In the genomic region with DNA sequence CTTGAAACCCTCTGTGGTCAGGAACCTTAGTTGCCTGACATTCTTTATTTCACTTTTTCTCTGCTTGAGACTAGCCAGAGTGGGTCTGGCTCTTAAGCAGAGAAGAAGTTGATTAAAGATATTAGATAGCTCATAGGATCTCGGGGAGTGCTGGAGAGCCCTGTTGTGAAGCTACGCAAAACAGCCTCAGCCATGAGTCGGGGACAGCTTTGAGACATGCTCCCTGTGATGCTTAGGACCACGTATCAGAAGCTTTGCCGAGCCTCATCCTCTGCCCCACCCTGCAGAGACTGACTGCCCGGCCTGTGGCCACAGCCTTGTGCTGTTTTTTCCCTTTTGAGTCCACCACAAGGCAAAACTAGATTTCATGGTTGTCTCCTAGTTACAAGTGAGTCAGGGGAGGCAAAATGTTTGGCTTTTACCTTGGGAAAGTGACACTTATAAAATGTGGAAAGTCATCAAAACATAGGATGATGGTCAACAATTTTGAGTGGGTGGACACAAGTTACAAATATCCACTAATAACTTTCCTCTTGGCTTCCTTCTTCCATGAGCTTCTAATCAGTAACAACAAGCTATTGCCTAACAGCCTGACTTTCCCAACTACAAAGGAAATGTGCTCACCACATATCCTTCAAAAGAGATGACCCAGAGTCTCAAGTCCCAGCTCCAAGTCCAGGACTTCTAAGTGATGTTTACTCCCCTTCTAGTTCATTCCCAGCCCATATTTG, we compare ENCODE assay signal across 10 cellular contexts.
DNase-seq lines count a peak whose midpoint lies in the region; TF ChIP-seq lines count a peak whose summit lies in the region.
"Had no signal": no experiment of that assay in that cellular context is flagged by ENCODE, and none has a peak within 500 bp of the region (broad histone marks: within the 10 kb centered on the region; RNA-seq: fewer than 3 reads in every experiment).

No MANE protein-coding gene starts in this region.

- H3K27ac ChIP-seq in SJSA1 (peak overlapping the region; percentile 51), parathyroid adenoma (peak overlapping the region; percentile 60)

- H2AFZ ChIP-seq in parathyroid adenoma = peak overlapping the region; percentile 55

- H3K4me1 Mint-ChIP-seq in CD14-positive monocyte = peaks cover 24% of the 10 kb centered on the region

- H3K4me1 ChIP-seq in SJSA1 (replicated peaks) (peaks cover 25% of the 10 kb centered on the region), parathyroid adenoma (peaks cover 17% of the 10 kb centered on the region)

- TF ChIP-seq CTCF in CD14-positive monocyte (IDR thresholded peaks at IDR 0.05) (no peak), fibroblast of villous mesenchyme (IDR thresholded peaks at IDR 0.05; ENCODE audit: insufficient read depth, low read depth, low read length) (no peak), parathyroid adenoma (IDR thresholded peaks at IDR 0.05) (no peak), GM20000 (IDR thresholded peaks at IDR 0.05; ENCODE audit: extremely low read depth, missing control alignments) (no peak)

- peaks cover 26 to 36% of the 10 kb centered on the region in 2 donors for H3K36me3 Mint-ChIP-seq in CD14-positive monocyte

- no peak overlapping the region for H3K4me2 ChIP-seq in parathyroid adenoma (ENCODE audit: low read length)

- H3K27ac Mint-ChIP-seq in CD14-positive monocyte = peak overlapping the region in 4 of 7 donors; percentile 1 to 78 (median 37)
- H3K27ac Mint-ChIP-seq: T-helper 1 cell treated with Interleukin-12 subunit alpha and Interleukin-12 subunit beta and Interleukin-4 antibody, amounts not matched to agents 30 μg/mL and 1 μg/mL, for 36 hours had no signal

- intact Hi-C loops in CD14-positive monocyte (cut with micrococcal nuclease) = no loop called here

- H3K9ac ChIP-seq in parathyroid adenoma = no peak overlapping the region

- H3K36me3 ChIP-seq in SJSA1 (peaks cover 2% of the 10 kb centered on the region; the same call in 1 of the 2 replicates), parathyroid adenoma (ENCODE audit: control insufficient read depth, insufficient read depth, low read length) (no peaks in the 10 kb centered on the region)

- no peaks in the 10 kb centered on the region for H3K9me3 ChIP-seq in SJSA1 (replicated peaks)
- H3K9me3 ChIP-seq in parathyroid adenoma (ENCODE audit: control insufficient read depth, low read length) = no peaks in the 10 kb centered on the region

- peak overlapping the region in 1 of 2 donors; percentile 17 for H3K4me3 Mint-ChIP-seq in CD14-positive monocyte
- H3K4me3 Mint-ChIP-seq: T-helper 1 cell treated with Interleukin-12 subunit alpha and Interleukin-12 subunit beta and Interleukin-4 antibody, amounts not matched to agents 30 μg/mL and 1 μg/mL, for 36 hours had no signal

- DNase-seq in CD14-positive monocyte (ENCODE audit: low spot score) (no peak), SJSA1 (ENCODE audit: low read depth in 1 of 2, low spot score in 2 of 2) (no peak), fibroblast of villous mesenchyme (ENCODE audit: low read depth) (peak; percentile 94), glomerular visceral epithelial cell (ENCODE audit: extremely low spot score) (no peak), HK-2 (ENCODE audit: unreplicated experiment) (no peak), NCI-H1694 (lab: John Stamatoyannopoulos, UW) (no peak), GM20000 (ENCODE audit: low spot score) (no peak)
- DNase-seq: NCI-H1436 treated with DMSO at 0.1 percent for 48 hours had no signal

- peaks cover 0 to 8% (median 2%) of the 10 kb centered on the region in 7 donors for H3K9me3 Mint-ChIP-seq in CD14-positive monocyte
- H3K9me3 Mint-ChIP-seq: T-helper 1 cell treated with Interleukin-12 subunit alpha and Interleukin-12 subunit beta and Interleukin-4 antibody, amounts not matched to agents 30 μg/mL and 1 μg/mL, for 36 hours had no signal

- H3K4me3 ChIP-seq in SJSA1 (no peak overlapping the region), fibroblast of villous mesenchyme (ENCODE audit: low read depth, low read length) (no peak overlapping the region), parathyroid adenoma (ENCODE audit: low read depth, low read length) (no peak overlapping the region)

- peaks cover 3% of the 10 kb centered on the region for H3K79me2 ChIP-seq in parathyroid adenoma

- H3K27me3 Mint-ChIP-seq in CD14-positive monocyte (ENCODE audit: low read depth in 3 of 3) = peaks cover 0 to 2% (median 0%) of the 10 kb centered on the region in 3 donors

- H3K27me3 ChIP-seq in SJSA1 (replicated peaks) = no peaks in the 10 kb centered on the region
- H3K27me3 ChIP-seq in parathyroid adenoma (ENCODE audit: control insufficient read depth, insufficient read depth, low read length) = no peaks in the 10 kb centered on the region
